In the genomic region with DNA sequence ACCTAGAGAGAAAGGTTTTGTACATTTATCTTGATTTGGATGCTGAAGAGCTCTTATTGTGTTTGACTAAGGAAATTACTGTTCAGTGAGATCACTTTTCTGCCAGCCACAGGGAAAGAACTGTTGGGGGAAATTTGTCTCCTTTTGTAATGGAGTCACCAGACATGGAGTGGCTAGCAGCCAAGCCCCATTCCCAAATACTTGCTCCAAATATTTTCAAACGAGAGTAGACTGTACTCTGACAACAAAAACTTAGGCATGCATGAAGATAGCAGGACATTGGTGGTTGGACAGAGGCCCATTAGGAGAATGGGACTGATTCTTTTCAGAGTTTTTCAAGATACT, we compare ENCODE assay signal across 1 cellular context.
TF ChIP-seq lines count a peak whose summit lies in the region.

No MANE protein-coding gene starts in this region.

TF ChIP-seq in SK-N-SH, 30 proteins besides CTCF, POLR2A, EP300 and RAD21 (continued from another document):
- TF ChIP-seq, protein P1, sequence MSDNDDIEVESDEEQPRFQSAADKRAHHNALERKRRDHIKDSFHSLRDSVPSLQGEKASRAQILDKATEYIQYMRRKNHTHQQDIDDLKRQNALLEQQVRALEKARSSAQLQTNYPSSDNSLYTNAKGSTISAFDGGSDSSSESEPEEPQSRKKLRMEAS (IDR thresholded peaks at IDR 0.05; ENCODE audit: low read depth) = peak; percentile 68; the same call in 1 of the 2 replicates
- no peak for TF ChIP-seq MEF2A (IDR thresholded peaks at IDR 0.05; ENCODE audit: borderline replicate concordance, low read depth)
